8 cellular contexts compared by ENCODE assay signal in genomic region chr6:149211046-149211571, GRCh38.
A peak's percentile ranks its signal among the peaks of the same experiment; 100 is the strongest.
DNase-seq lines count a peak whose midpoint lies in the region; ATAC-seq and TF ChIP-seq lines count a peak whose summit lies in the region.

No MANE protein-coding gene starts in this region.

- POLR2A ChIA-PET in activated B cell treated with CpG ODN at 0.5 μM for 24 hours (lab: Charles Lee): interaction anchor here (0.8 kb wide), 1 partner anchor 45 kb away, joined by 3 read pairs; no protein-coding TSS in a partner anchor

- no peak for DNase-seq in Right ventricle myocardium superior
- DNase-seq in right cardiac atrium: no peak
- no peak for DNase-seq in activated B cell treated with CpG ODN at 0.5 μM for 24 hours
- DNase-seq in natural killer cell treated with Interleukin-12 subunit alpha and Interleukin-12 subunit beta and Interleukin-15 and Interleukin-18, amount 100 ng/mL, for 72 hours (ENCODE audit: low spot score): no peak
- no peak for DNase-seq in GF-D8 (lab: John Stamatoyannopoulos, UW)
- DNase-seq in GM23338 (ENCODE audit: low spot score): no peak
- DNase-seq in ovary: no peak

- H3K4me1 Mint-ChIP-seq in activated B cell treated with CpG ODN at 0.5 μM for 24 hours (peaks cover 12% of the 10 kb centered on the region), GM23338 (no peaks in the 10 kb centered on the region)
- H3K4me1 Mint-ChIP-seq in natural killer cell treated with Interleukin-12 subunit alpha and Interleukin-12 subunit beta and Interleukin-15 and Interleukin-18, amount 100 ng/mL, for 72 hours (ENCODE audit: low read depth in 2 of 2): peaks cover 17 to 21% of the 10 kb centered on the region in 2 donors

- H3F3A ChIP-seq in GM23338 (replicated peaks; ENCODE audit: low read depth): no peaks in the 10 kb centered on the region

- peaks cover 6% of the 10 kb centered on the region; the same call in 1 of the 2 replicates for H3K9me2 ChIP-seq in GM23338 (ENCODE audit: insufficient read depth)

- no peaks in the 10 kb centered on the region for H3K9me3 Mint-ChIP-seq in activated B cell treated with CpG ODN at 0.5 μM for 24 hours
- peaks cover 3% of the 10 kb centered on the region for H3K9me3 Mint-ChIP-seq in natural killer cell treated with Interleukin-12 subunit alpha and Interleukin-12 subunit beta and Interleukin-15 and Interleukin-18, amount 100 ng/mL, for 72 hours
- H3K9me3 Mint-ChIP-seq in GM23338: no peaks in the 10 kb centered on the region

- ATAC-seq in Right ventricle myocardium superior (ENCODE audit: poor library complexity) (peak; percentile 48), right cardiac atrium (no peak), HG03139 (IDR thresholded peaks at IDR 0.05; ENCODE audit: unreplicated experiment) (peak; percentile 66), activated B cell treated with CpG ODN at 0.5 μM for 24 hours (ENCODE audit: low read depth) (peak; percentile 96), GM23338 (no peak)
- peak; percentile 66 to 81 for ATAC-seq in natural killer cell treated with Interleukin-12 subunit alpha and Interleukin-12 subunit beta and Interleukin-15 and Interleukin-18, amount 100 ng/mL, for 72 hours

- H4K20me1 ChIP-seq in GM23338 (replicated peaks; ENCODE audit: insufficient read depth): no peaks in the 10 kb centered on the region

- no peak overlapping the region for H2AFZ ChIP-seq in GM23338

- H3K27ac Mint-ChIP-seq in activated B cell treated with CpG ODN at 0.5 μM for 24 hours: peak overlapping the region; percentile 87
- no peak overlapping the region for H3K27ac Mint-ChIP-seq in natural killer cell treated with Interleukin-12 subunit alpha and Interleukin-12 subunit beta and Interleukin-15 and Interleukin-18, amount 100 ng/mL, for 72 hours
- no peak overlapping the region for H3K27ac Mint-ChIP-seq in GM23338

- H3K4me3 Mint-ChIP-seq in activated B cell treated with CpG ODN at 0.5 μM for 24 hours: no peak overlapping the region
- H3K4me3 Mint-ChIP-seq in natural killer cell treated with Interleukin-12 subunit alpha and Interleukin-12 subunit beta and Interleukin-15 and Interleukin-18, amount 100 ng/mL, for 72 hours: peak overlapping the region; percentile 80
- H3K4me3 Mint-ChIP-seq in GM23338: no peak overlapping the region

- H3K27ac ChIP-seq in right cardiac atrium (ENCODE audit: low read length) (no peak overlapping the region), GM23338 (ENCODE audit: low read depth) (no peak overlapping the region), ovary (no peak overlapping the region)

- H3K4me1 ChIP-seq in right cardiac atrium (ENCODE audit: control insufficient read depth, insufficient read depth, low read length) (peaks cover 2% of the 10 kb centered on the region), GM23338 (ENCODE audit: insufficient read depth) (no peaks in the 10 kb centered on the region), ovary (ENCODE audit: insufficient read depth) (peaks cover 3% of the 10 kb centered on the region)

- H3K27me3 Mint-ChIP-seq in activated B cell treated with CpG ODN at 0.5 μM for 24 hours: no peaks in the 10 kb centered on the region
- H3K27me3 Mint-ChIP-seq in natural killer cell treated with Interleukin-12 subunit alpha and Interleukin-12 subunit beta and Interleukin-15 and Interleukin-18, amount 100 ng/mL, for 72 hours: no peaks in the 10 kb centered on the region
- H3K27me3 Mint-ChIP-seq in GM23338 (ENCODE audit: insufficient read depth, low read depth, poor library complexity): peaks cover 4% of the 10 kb centered on the region

- TF ChIP-seq EP300 in ovary (IDR thresholded peaks at IDR 0.05): no peak

- H3K4me2 ChIP-seq in GM23338: no peak overlapping the region

- CTCF ChIA-PET in activated B cell treated with CpG ODN at 0.5 μM for 24 hours (lab: Charles Lee): no interaction called here

- no peaks in the 10 kb centered on the region for H3K79me2 ChIP-seq in GM23338 (replicated peaks; ENCODE audit: insufficient read depth)

- H3K27me3 ChIP-seq in right cardiac atrium (ENCODE audit: control insufficient read depth, insufficient read depth) (no peaks in the 10 kb centered on the region), GM23338 (ENCODE audit: insufficient read depth) (no peaks in the 10 kb centered on the region), ovary (no peaks in the 10 kb centered on the region)

- intact Hi-C loops in Right ventricle myocardium superior (cut with DNase I): no loop called here
- intact Hi-C loops in right cardiac atrium (cut with DNase I): no loop called here
- intact Hi-C loops in activated B cell treated with CpG ODN at 0.5 μM for 24 hours (cut with micrococcal nuclease): loop anchor here (2.0 to 5.0 kb wide), 3 partner anchors 36 to 108 kb away; no protein-coding TSS in a partner anchor
- intact Hi-C loops in ovary (cut with DNase I): no loop called here

- H3K36me3 ChIP-seq in GM23338 (ENCODE audit: insufficient read depth) (no peaks in the 10 kb centered on the region), ovary (no peaks in the 10 kb centered on the region)

- TF ChIP-seq POLR2A in ovary (IDR thresholded peaks at IDR 0.05): no peak

- H3K9me3 ChIP-seq in right cardiac atrium (ENCODE audit: control insufficient read depth, low read length): no peaks in the 10 kb centered on the region
- no peaks in the 10 kb centered on the region for H3K9me3 ChIP-seq in ovary

- TF ChIP-seq CTCF in activated B cell treated with CpG ODN at 0.5 μM for 24 hours (IDR thresholded peaks at IDR 0.05) (no peak), GM23338 (conservative IDR thresholded peaks at IDR 0.05; ENCODE audit: low read depth in 2 of 2) (no peak), ovary (IDR thresholded peaks at IDR 0.05) (no peak)

- H3K4me3 ChIP-seq in right cardiac atrium (ENCODE audit: low read length) (no peak overlapping the region), GM23338 (no peak overlapping the region), ovary (no peak overlapping the region)

- H3K36me3 Mint-ChIP-seq in activated B cell treated with CpG ODN at 0.5 μM for 24 hours (ENCODE audit: low read depth): no peaks in the 10 kb centered on the region
- H3K36me3 Mint-ChIP-seq in natural killer cell treated with Interleukin-12 subunit alpha and Interleukin-12 subunit beta and Interleukin-15 and Interleukin-18, amount 100 ng/mL, for 72 hours: peaks cover 7% of the 10 kb centered on the region
- H3K36me3 Mint-ChIP-seq in GM23338 (ENCODE audit: low read depth): no peaks in the 10 kb centered on the region

- WGBS in right cardiac atrium: 74% methylated on average over 6 of the region's 6 CpGs
- 75 to 82% (median 78%) methylated on average over 6 of the region's 6 CpGs for WGBS in ovary, 3 donors

TF ChIP-seq in GM23338, 12 proteins besides CTCF, POLR2A, EP300 and RAD21:
- TF ChIP-seq NANOG (IDR thresholded peaks at IDR 0.05; ENCODE audit: borderline replicate concordance) (no peak), STAT1 (IDR thresholded peaks at IDR 0.05; ENCODE audit: unreplicated experiment) (no peak), ETS1 (IDR thresholded peaks at IDR 0.05) (no peak), ZNF114 (CRISPR knock-in tag; IDR thresholded peaks at IDR 0.05) (no peak), EZH2 (IDR thresholded peaks at IDR 0.05; ENCODE audit: low read depth, unreplicated experiment) (no peak), CREB1 (CRISPR knock-in tag; IDR thresholded peaks at IDR 0.05; ENCODE audit: low read depth) (no peak), POLR2AphosphoS5 (IDR thresholded peaks at IDR 0.05; ENCODE audit: low read depth) (no peak), EZH2phosphoT487 (IDR thresholded peaks at IDR 0.05; ENCODE audit: unreplicated experiment) (no peak)
- TF ChIP-seq, protein P1, sequence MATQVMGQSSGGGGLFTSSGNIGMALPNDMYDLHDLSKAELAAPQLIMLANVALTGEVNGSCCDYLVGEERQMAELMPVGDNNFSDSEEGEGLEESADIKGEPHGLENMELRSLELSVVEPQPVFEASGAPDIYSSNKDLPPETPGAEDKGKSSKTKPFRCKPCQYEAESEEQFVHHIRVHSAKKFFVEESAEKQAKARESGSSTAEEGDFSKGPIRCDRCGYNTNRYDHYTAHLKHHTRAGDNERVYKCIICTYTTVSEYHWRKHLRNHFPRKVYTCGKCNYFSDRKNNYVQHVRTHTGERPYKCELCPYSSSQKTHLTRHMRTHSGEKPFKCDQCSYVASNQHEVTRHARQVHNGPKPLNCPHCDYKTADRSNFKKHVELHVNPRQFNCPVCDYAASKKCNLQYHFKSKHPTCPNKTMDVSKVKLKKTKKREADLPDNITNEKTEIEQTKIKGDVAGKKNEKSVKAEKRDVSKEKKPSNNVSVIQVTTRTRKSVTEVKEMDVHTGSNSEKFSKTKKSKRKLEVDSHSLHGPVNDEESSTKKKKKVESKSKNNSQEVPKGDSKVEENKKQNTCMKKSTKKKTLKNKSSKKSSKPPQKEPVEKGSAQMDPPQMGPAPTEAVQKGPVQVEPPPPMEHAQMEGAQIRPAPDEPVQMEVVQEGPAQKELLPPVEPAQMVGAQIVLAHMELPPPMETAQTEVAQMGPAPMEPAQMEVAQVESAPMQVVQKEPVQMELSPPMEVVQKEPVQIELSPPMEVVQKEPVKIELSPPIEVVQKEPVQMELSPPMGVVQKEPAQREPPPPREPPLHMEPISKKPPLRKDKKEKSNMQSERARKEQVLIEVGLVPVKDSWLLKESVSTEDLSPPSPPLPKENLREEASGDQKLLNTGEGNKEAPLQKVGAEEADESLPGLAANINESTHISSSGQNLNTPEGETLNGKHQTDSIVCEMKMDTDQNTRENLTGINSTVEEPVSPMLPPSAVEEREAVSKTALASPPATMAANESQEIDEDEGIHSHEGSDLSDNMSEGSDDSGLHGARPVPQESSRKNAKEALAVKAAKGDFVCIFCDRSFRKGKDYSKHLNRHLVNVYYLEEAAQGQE (IDR thresholded peaks at IDR 0.05; ENCODE audit: unreplicated experiment): no peak

Comparison
In these comparisons a context has a peak if more than half of its experiments do, and no peak if none do; other contexts are left out.
1. ATAC-seq: peak in Right ventricle myocardium superior (single experiment), HG03139 (single experiment), activated B cell treated with CpG ODN at 0.5 μM for 24 hours (single experiment) and natural killer cell treated with Interleukin-12 subunit alpha and Interleukin-12 subunit beta and Interleukin-15 and Interleukin-18, amount 100 ng/mL, for 72 hours (2 of 2); none in right cardiac atrium (0 of 2) and GM23338 (single experiment).